7 cellular contexts compared by ENCODE assay signal in the genomic region with DNA sequence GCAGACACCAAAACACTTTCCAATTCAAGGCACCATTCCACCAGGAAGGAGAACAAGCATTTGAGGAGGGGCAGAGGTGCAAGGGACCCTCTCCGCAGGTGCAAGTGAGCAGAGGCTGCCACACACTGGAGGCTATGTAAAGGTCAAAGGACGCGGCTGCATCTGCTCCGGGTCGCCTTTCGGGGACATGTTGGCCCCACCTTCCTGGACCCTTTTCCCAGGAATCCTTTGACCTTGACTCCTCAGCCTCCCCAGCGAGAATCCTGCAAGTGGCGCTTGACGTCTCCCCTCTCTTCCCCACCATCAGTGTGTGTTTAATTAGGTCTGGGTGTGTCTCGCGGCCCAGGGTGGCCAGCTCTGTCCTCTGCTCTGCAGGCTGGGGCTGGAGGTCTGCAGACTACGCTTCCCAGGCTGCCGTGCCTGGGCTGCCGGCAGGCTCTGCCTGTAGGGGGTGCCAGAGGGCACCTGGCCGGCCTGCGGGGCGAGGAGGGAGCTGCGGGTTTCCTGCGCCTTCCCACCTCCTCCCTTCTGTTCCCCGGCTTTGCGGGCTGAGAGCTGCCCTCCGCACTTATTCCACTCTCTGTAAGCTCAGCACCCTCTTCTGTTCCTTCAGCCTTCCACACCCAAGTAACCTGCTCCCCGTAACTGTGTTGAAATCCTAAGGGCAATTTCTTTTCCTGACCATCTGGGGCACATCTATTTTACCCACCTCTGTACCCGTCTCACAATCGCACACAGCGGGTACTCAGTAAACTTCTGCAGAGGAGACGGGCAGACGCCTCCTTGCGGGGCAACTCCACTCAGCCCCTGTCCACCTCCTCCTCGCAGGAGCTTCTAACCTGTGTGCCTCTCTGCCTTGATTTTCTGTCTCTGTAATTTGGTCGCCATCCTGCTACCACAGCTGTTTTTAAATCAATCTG.
DNase-seq lines count a peak whose midpoint lies in the region; ATAC-seq and TF ChIP-seq lines count a peak whose summit lies in the region.

No MANE protein-coding gene starts in this region.

- H3K27ac ChIP-seq in RWPE2 (ENCODE audit: poor library complexity, severe bottlenecking) (no peak overlapping the region), heart right ventricle (no peak overlapping the region)

- ATAC-seq in HG03108 (IDR thresholded peaks at IDR 0.05; ENCODE audit: unreplicated experiment), result peak; percentile 69
- ATAC-seq in RWPE2 (ENCODE audit: low read depth), result peak; percentile 43; the same call in 2 of the 3 replicates
- ATAC-seq in heart right ventricle, result peak; percentile 50 to 85 (median 67)

- no peak overlapping the region for H3K27ac Mint-ChIP-seq in activated naive CD4-positive, alpha-beta T cell treated with anti-CD3 and anti-CD28 coated beads, Interleukin-2, amount 10 ng/mL, durations not matched to agents 7 days and 5 days

- DNase-seq in RWPE2 (ENCODE audit: low spot score) (peak; percentile 52), heart right ventricle (peak in 1 of 2 donors; percentile 50), retinal pigment epithelial cell (ENCODE audit: low read depth) (no peak), NCI-H1105 treated with DMSO at 0.1 percent for 48 hours (lab: John Stamatoyannopoulos, UW) (no peak)
- peak; percentile 61 for DNase-seq in activated naive CD4-positive, alpha-beta T cell treated with anti-CD3 and anti-CD28 coated beads, Interleukin-2, amount 10 ng/mL, durations not matched to agents 7 days and 5 days

- H3K27me3 Mint-ChIP-seq in activated naive CD4-positive, alpha-beta T cell treated with anti-CD3 and anti-CD28 coated beads, Interleukin-2, amount 10 ng/mL, durations not matched to agents 7 days and 5 days, result peaks cover 25% of the 10 kb centered on the region

- H3K9me3 ChIP-seq in RWPE2 (ENCODE audit: severe bottlenecking), result no peaks in the 10 kb centered on the region
- no peaks in the 10 kb centered on the region for H3K9me3 ChIP-seq in heart right ventricle

- H3K27me3 ChIP-seq in RWPE2 (ENCODE audit: insufficient read depth, poor library complexity, severe bottlenecking), result no peaks in the 10 kb centered on the region
- peaks cover 0 to 58% (median 24%) of the 10 kb centered on the region in 7 donors for H3K27me3 ChIP-seq in heart right ventricle

- H3K36me3 ChIP-seq in RWPE2 (ENCODE audit: low read depth), result no peaks in the 10 kb centered on the region
- H3K36me3 ChIP-seq in heart right ventricle, result no peaks in the 10 kb centered on the region

- CTCF ChIA-PET in activated naive CD4-positive, alpha-beta T cell treated with anti-CD3 and anti-CD28 coated beads, Interleukin-2, amount 10 ng/mL, durations not matched to agents 7 days and 5 days (lab: Charles Lee), result interaction anchor here (0.8 to 2.0 kb wide), 13 partner anchors 9 to 786 kb away, joined by 3 to 6 read pairs (median 4); no protein-coding TSS in a partner anchor

- H3K4me1 Mint-ChIP-seq in activated naive CD4-positive, alpha-beta T cell treated with anti-CD3 and anti-CD28 coated beads, Interleukin-2, amount 10 ng/mL, durations not matched to agents 7 days and 5 days, result peaks cover 2% of the 10 kb centered on the region

- intact Hi-C loops in heart right ventricle (cut with DNase I), result loop anchor here in 1 of 10 donors (10.0 kb wide), 1 partner anchor 65 kb away; no protein-coding TSS in a partner anchor

- peaks cover 8% of the 10 kb centered on the region for H3K4me1 ChIP-seq in RWPE2 (ENCODE audit: insufficient read depth, poor library complexity, severe bottlenecking)
- H3K4me1 ChIP-seq in heart right ventricle, result peaks cover 0 to 7% (median 0%) of the 10 kb centered on the region in 9 donors

- WGBS in heart right ventricle, 2 donors, result 16 to 20% methylated on average over 31 of the region's 31 CpGs

- TF ChIP-seq CTCF in GM12873 (IDR thresholded peaks at IDR 0.05; ENCODE audit: insufficient read depth, low read depth, low read length, missing control alignments), result peak; percentile 93
- peak; percentile 87 for TF ChIP-seq CTCF in RWPE2 (IDR thresholded peaks at IDR 0.05; ENCODE audit: poor library complexity, severe bottlenecking)
- peak; percentile 53 to 87 (median 75) for TF ChIP-seq CTCF in heart right ventricle (IDR thresholded peaks at IDR 0.05)
- TF ChIP-seq CTCF in retinal pigment epithelial cell (conservative IDR thresholded peaks at IDR 0.05; ENCODE audit: low read depth, low read length), result peak; percentile 99

- H3K9me3 Mint-ChIP-seq in activated naive CD4-positive, alpha-beta T cell treated with anti-CD3 and anti-CD28 coated beads, Interleukin-2, amount 10 ng/mL, durations not matched to agents 7 days and 5 days, result no peaks in the 10 kb centered on the region

- no peaks in the 10 kb centered on the region for H3K36me3 Mint-ChIP-seq in activated naive CD4-positive, alpha-beta T cell treated with anti-CD3 and anti-CD28 coated beads, Interleukin-2, amount 10 ng/mL, durations not matched to agents 7 days and 5 days

- no peak overlapping the region for H3K4me3 ChIP-seq in RWPE2 (ENCODE audit: severe bottlenecking)
- H3K4me3 ChIP-seq in heart right ventricle, result no peak overlapping the region
- H3K4me3 ChIP-seq in retinal pigment epithelial cell (ENCODE audit: low read length), result peak overlapping the region; percentile 31

- no peak overlapping the region for H3K4me3 Mint-ChIP-seq in activated naive CD4-positive, alpha-beta T cell treated with anti-CD3 and anti-CD28 coated beads, Interleukin-2, amount 10 ng/mL, durations not matched to agents 7 days and 5 days

Comparison
In these comparisons a context has a peak if more than half of its experiments do, and no peak if none do; other contexts are left out.
1. DNase-seq: peak in RWPE2 (single experiment) and activated naive CD4-positive, alpha-beta T cell treated with anti-CD3 and anti-CD28 coated beads, Interleukin-2, amount 10 ng/mL, durations not matched to agents 7 days and 5 days (single experiment); none in retinal pigment epithelial cell (single experiment) and NCI-H1105 treated with DMSO at 0.1 percent for 48 hours (single experiment).
2. Peak in every context shown above with its lines, with median percentiles within 50 percentile points of each other: CTCF ChIP-seq and ATAC-seq.